Comparison of ENCODE assay signal across 1 cellular context in the genomic region with DNA sequence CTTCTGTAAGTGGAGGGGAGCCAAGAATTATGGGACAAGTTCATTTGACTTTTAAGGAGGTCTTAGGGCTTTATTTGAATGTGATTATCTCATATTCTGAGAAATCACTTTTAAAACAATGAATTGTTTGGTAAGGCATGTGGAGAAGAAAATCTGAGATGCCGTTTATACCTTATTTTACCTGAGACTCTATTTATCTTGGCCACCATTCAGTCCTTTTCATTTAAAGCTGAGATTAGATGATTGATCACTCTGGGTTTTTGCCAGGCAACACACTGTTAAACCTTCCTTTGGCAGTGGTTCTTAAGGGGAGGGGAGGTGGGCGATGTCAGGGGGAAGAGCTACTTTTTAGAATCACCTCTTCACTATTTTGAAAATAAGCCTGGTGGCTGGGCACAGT.
TF ChIP-seq lines count a peak whose summit lies in the region.

No MANE protein-coding gene starts in this region.

TF ChIP-seq in WTC11, 78 proteins besides CTCF, POLR2A, EP300 and RAD21 (continued from another document):
- TF ChIP-seq, protein P1, sequence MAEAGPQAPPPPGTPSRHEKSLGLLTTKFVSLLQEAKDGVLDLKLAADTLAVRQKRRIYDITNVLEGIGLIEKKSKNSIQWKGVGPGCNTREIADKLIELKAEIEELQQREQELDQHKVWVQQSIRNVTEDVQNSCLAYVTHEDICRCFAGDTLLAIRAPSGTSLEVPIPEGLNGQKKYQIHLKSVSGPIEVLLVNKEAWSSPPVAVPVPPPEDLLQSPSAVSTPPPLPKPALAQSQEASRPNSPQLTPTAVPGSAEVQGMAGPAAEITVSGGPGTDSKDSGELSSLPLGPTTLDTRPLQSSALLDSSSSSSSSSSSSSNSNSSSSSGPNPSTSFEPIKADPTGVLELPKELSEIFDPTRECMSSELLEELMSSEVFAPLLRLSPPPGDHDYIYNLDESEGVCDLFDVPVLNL (CRISPR knock-in tag; IDR thresholded peaks at IDR 0.05; ENCODE audit: borderline replicate concordance, low read depth), result no peak
- no peak for TF ChIP-seq NFYB (CRISPR knock-in tag; conservative IDR thresholded peaks at IDR 0.05; ENCODE audit: low read depth)
- TF ChIP-seq, protein P2, sequence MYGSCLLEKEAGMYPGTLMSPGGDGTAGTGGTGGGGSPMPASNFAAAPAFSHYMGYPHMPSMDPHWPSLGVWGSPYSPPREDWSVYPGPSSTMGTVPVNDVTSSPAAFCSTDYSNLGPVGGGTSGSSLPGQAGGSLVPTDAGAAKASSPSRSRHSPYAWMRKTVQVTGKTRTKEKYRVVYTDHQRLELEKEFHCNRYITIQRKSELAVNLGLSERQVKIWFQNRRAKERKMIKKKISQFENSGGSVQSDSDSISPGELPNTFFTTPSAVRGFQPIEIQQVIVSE (CRISPR knock-in tag; IDR thresholded peaks at IDR 0.05; ENCODE audit: borderline replicate concordance), result no peak
